In genomic region chr6:31110825-31111582, GRCh38 we compare ENCODE assay signal across 24 cellular contexts. TPM values are rescaled to one million over a fixed set of nuclear protein-coding genes. Genes with fewer than 3 reads are reported as not detected.
A peak's percentile ranks its signal among the peaks of the same experiment; 100 is the strongest.
DNase-seq lines count a peak whose midpoint lies in the region; ATAC-seq and TF ChIP-seq lines count a peak whose summit lies in the region.
"Had no signal": no experiment of that assay in that cellular context is flagged by ENCODE, and none has a peak within 500 bp of the region (broad histone marks: within the 10 kb centered on the region; RNA-seq: fewer than 3 reads in every experiment).

No MANE protein-coding gene starts in this region.

- H3K27me3 Mint-ChIP-seq in GM23338 (ENCODE audit: insufficient read depth, low read depth, poor library complexity) = peaks cover 16% of the 10 kb centered on the region
- H3K27me3 Mint-ChIP-seq in WTC11 (ENCODE audit: low read depth) = peaks cover 31% of the 10 kb centered on the region

- no peaks in the 10 kb centered on the region for H3K79me2 ChIP-seq in GM23338 (replicated peaks; ENCODE audit: insufficient read depth)
- H3K79me2 ChIP-seq in hepatocyte = no peaks in the 10 kb centered on the region
- H3K79me2 ChIP-seq in osteoblast (ENCODE audit: insufficient read depth, low read length) = no peaks in the 10 kb centered on the region

- H3K36me3 Mint-ChIP-seq in GM23338 (ENCODE audit: low read depth) (no peaks in the 10 kb centered on the region; the same call in 2 of the 3 replicates), WTC11 (no peaks in the 10 kb centered on the region)
- H3K36me3 Mint-ChIP-seq: CD8-positive, alpha-beta memory T cell had no signal

- H3K4me3 ChIP-seq in GM23338 (no peak overlapping the region), hepatocyte (no peak overlapping the region), osteoblast (ENCODE audit: insufficient read depth, low read length) (no peak overlapping the region)
- H3K4me3 ChIP-seq: HAP-1, SJSA1 had no signal

- H3K9me2 ChIP-seq in GM23338 (ENCODE audit: insufficient read depth) (peaks cover 7% of the 10 kb centered on the region; the same call in 1 of the 2 replicates), hepatocyte (replicated peaks; ENCODE audit: insufficient read depth) (no peaks in the 10 kb centered on the region)

- H3K9me3 Mint-ChIP-seq in GM23338 = no peaks in the 10 kb centered on the region; the same call in 2 of the 3 replicates
- H3K9me3 Mint-ChIP-seq in WTC11 = no peaks in the 10 kb centered on the region
- H3K9me3 Mint-ChIP-seq: CD8-positive, alpha-beta memory T cell had no signal

- H3K4me2 ChIP-seq in GM23338 (peak overlapping the region; percentile 27; the same call in 1 of the 2 replicates), hepatocyte (no peak overlapping the region), osteoblast (ENCODE audit: insufficient read depth, low read length) (no peak overlapping the region)
- H3K4me2 ChIP-seq: KMS-11 had no signal

- H3K27me3 ChIP-seq in GM23338 (ENCODE audit: insufficient read depth) = no peaks in the 10 kb centered on the region
- H3K27me3 ChIP-seq in hepatocyte = no peaks in the 10 kb centered on the region
- H3K27me3 ChIP-seq in osteoblast (ENCODE audit: insufficient read depth, low read length) = peaks cover 31% of the 10 kb centered on the region
- H3K27me3 ChIP-seq: SJSA1 had no signal

- H2AFZ ChIP-seq in GM23338 = no peak overlapping the region; the same call in 1 of the 2 replicates
- H2AFZ ChIP-seq in hepatocyte = no peak overlapping the region
- no peak overlapping the region for H2AFZ ChIP-seq in osteoblast (ENCODE audit: low read length)

- peak; percentile 20 to 24; a peak in 3 of 4 replicates for TF ChIP-seq CTCF in GM23338 (conservative IDR thresholded peaks at IDR 0.05; ENCODE audit: low read depth in 2 of 2)
- TF ChIP-seq CTCF in WTC11 (IDR thresholded peaks at IDR 0.05) = no peak
- TF ChIP-seq CTCF in hepatocyte (IDR thresholded peaks at IDR 0.05; ENCODE audit: poor library complexity) = no peak
- TF ChIP-seq CTCF in osteoblast (IDR thresholded peaks at IDR 0.05; ENCODE audit: extremely low read depth, low read depth, low read length) = no peak

- DNase-seq in GM23338 (ENCODE audit: low spot score) (peak; percentile 47), WTC11 (ENCODE audit: low spot score) (no peak), hepatocyte (ENCODE audit: low spot score) (peak; percentile 3), osteoblast (ENCODE audit: insufficient read length, low spot score, missing footprints) (peak; percentile 19), NCI-H2107 treated with DMSO at 0.1 percent for 48 hours (lab: John Stamatoyannopoulos, UW; ENCODE audit: unreplicated experiment) (no peak), midbrain (lab: John Stamatoyannopoulos, UW) (no peak)
- DNase-seq: CD8-positive, alpha-beta memory T cell; DMS53; GDM1; NCI-H1105; NCI-H2029 treated with DMSO at 0.1 percent for 48 hours; NCI-H2171; NCI-H345; NCI-H524 treated with DMSO at 0.1 percent for 48 hours; OCI-M1 had no signal

- H3K27ac ChIP-seq in GM23338 (ENCODE audit: low read depth) (no peak overlapping the region), hepatocyte (peak overlapping the region; percentile 48), osteoblast (ENCODE audit: low read depth, low read length) (no peak overlapping the region)
- H3K27ac ChIP-seq: C4-2B, KMS-11, SJSA1 had no signal

- no peaks in the 10 kb centered on the region for H3K36me3 ChIP-seq in GM23338 (ENCODE audit: insufficient read depth)
- H3K36me3 ChIP-seq in hepatocyte (replicated peaks; ENCODE audit: insufficient read depth, low read depth) = no peaks in the 10 kb centered on the region
- H3K36me3 ChIP-seq in osteoblast (ENCODE audit: insufficient read depth, low read length) = no peaks in the 10 kb centered on the region
- H3K36me3 ChIP-seq: HAP-1, SJSA1 had no signal

- no peaks in the 10 kb centered on the region for H3F3A ChIP-seq in GM23338 (replicated peaks; ENCODE audit: low read depth)

- H3K4me1 Mint-ChIP-seq in GM23338 (peaks cover 39% of the 10 kb centered on the region), WTC11 (peaks cover 39% of the 10 kb centered on the region)

- no peaks in the 10 kb centered on the region for H4K20me1 ChIP-seq in GM23338 (replicated peaks; ENCODE audit: insufficient read depth)
- no peaks in the 10 kb centered on the region for H4K20me1 ChIP-seq in hepatocyte (ENCODE audit: insufficient read depth, poor library complexity, severe bottlenecking)
- no peaks in the 10 kb centered on the region for H4K20me1 ChIP-seq in osteoblast (ENCODE audit: insufficient read depth, low read length)

- 66% methylated on average over 11 of the region's 11 CpGs for WGBS in hepatocyte (ENCODE audit: low lambda C conversion rate, missing lambda C conversion rate)

- H3K27ac Mint-ChIP-seq in GM23338 (no peak overlapping the region; the same call in 1 of the 2 replicates), WTC11 (0 out of 2 replicates have a peak overlapping the region, but pooled peaks have one; percentile 41)
- H3K27ac Mint-ChIP-seq: CD8-positive, alpha-beta memory T cell had no signal

- CTCF ChIA-PET in WTC11 (lab: Charles Lee) = interaction anchor here (0.6 to 11.0 kb wide), 15 partner anchors 8 to 570 kb away, joined by 3 to 90 read pairs (median 4); partner anchors contain the start of gene TCF19

- H3K4me1 ChIP-seq in GM23338 (ENCODE audit: insufficient read depth) (peaks cover 16% of the 10 kb centered on the region), hepatocyte (ENCODE audit: insufficient read depth) (peaks cover 18% of the 10 kb centered on the region), osteoblast (ENCODE audit: insufficient read depth, low read length) (peaks cover 18% of the 10 kb centered on the region)
- H3K4me1 ChIP-seq: HAP-1 had no signal

- H3K9me3 ChIP-seq in hepatocyte (ENCODE audit: low read depth) = no peaks in the 10 kb centered on the region
- H3K9me3 ChIP-seq in osteoblast (ENCODE audit: low read depth, low read length) = no peaks in the 10 kb centered on the region
- H3K9me3 ChIP-seq: HAP-1, SJSA1 had no signal

- ATAC-seq in GM23338 (peak; percentile 70), WTC11 (peak; percentile 71), HG02981 (IDR thresholded peaks at IDR 0.05; ENCODE audit: unreplicated experiment) (no peak)
- ATAC-seq: Right ventricle myocardium inferior had no signal

- H3K4me3 Mint-ChIP-seq in GM23338 = no peak overlapping the region
- no peak overlapping the region for H3K4me3 Mint-ChIP-seq in WTC11
- H3K4me3 Mint-ChIP-seq: CD8-positive, alpha-beta memory T cell had no signal

- POLR2A ChIA-PET in WTC11 (lab: Charles Lee) = no interaction called here

TF ChIP-seq in GM23338, 12 proteins besides CTCF, POLR2A, EP300 and RAD21:
- TF ChIP-seq ZNF114 (CRISPR knock-in tag; IDR thresholded peaks at IDR 0.05) (no peak), STAT1 (IDR thresholded peaks at IDR 0.05; ENCODE audit: unreplicated experiment) (no peak), NANOG (IDR thresholded peaks at IDR 0.05; ENCODE audit: borderline replicate concordance) (no peak), EZH2 (IDR thresholded peaks at IDR 0.05; ENCODE audit: low read depth, unreplicated experiment) (no peak)

TF ChIP-seq in WTC11, 78 proteins besides CTCF, POLR2A, EP300 and RAD21 (continues in another document):
- TF ChIP-seq TP53 (CRISPR knock-in tag; IDR thresholded peaks at IDR 0.05) (no peak), ERG (CRISPR knock-in tag; IDR thresholded peaks at IDR 0.05) (no peak), ZNF263 (CRISPR knock-in tag; IDR thresholded peaks at IDR 0.05; ENCODE audit: low read depth) (no peak)

RNA-seq across cellular contexts. Expression of gene C6orf15, which starts 1.4 kb away (rescaled TPM):
- not detected in 2 replicates for total RNA-seq in GM23338 (2014; rRNA removed; shearing (Covaris generic))
- not detected in 2 replicates for polyA plus RNA-seq in GM23338 (2016; fragmentation: Nextera tagmentation; extraction: Ambion mirVana)
- total RNA-seq in WTC11 (2021) = not detected in 3 replicates
- not detected in 2 replicates for total RNA-seq in hepatocyte
- not detected in 2 replicates for polyA plus RNA-seq in hepatocyte
- total RNA-seq in osteoblast = not detected in 2 replicates
- total RNA-seq: CD8-positive, alpha-beta memory T cell; HT1080; Right ventricle myocardium inferior; SJSA1 had no signal
- polyA plus RNA-seq: AG04450; CD8-positive, alpha-beta memory T cell had no signal

RNA-seq across cellular contexts. Expression of gene PSORS1C1, which starts 3.6 kb away (rescaled TPM):
- total RNA-seq in GM23338 (2014; rRNA removed; shearing (Covaris generic)) = 0.16 TPM in 1 of 2 replicates, not detected in the other
- polyA plus RNA-seq in GM23338 (2016; fragmentation: Nextera tagmentation; extraction: Ambion mirVana) (not detected in 2 replicates), hepatocyte (3.9 and 4.6 TPM in 2 replicates)
- total RNA-seq in WTC11 (2021) (0.11 to 0.66 TPM (median 0.34 TPM) in 3 replicates), hepatocyte (0.80 and 1.4 TPM in 2 replicates), osteoblast (1.2 and 2.2 TPM in 2 replicates)
- total RNA-seq: CD8-positive, alpha-beta memory T cell had no signal
- polyA plus RNA-seq: CD8-positive, alpha-beta memory T cell had no signal

RNA-seq across cellular contexts. Expression of gene CDSN, which starts 9.2 kb away (rescaled TPM):
- 0.07 TPM in 1 of 2 replicates, not detected in the other for total RNA-seq in GM23338 (2014; rRNA removed; shearing (Covaris generic))
- not detected in 2 replicates for polyA plus RNA-seq in GM23338 (2016; fragmentation: Nextera tagmentation; extraction: Ambion mirVana)
- total RNA-seq in WTC11 (2021) = not detected in 3 replicates
- total RNA-seq in hepatocyte = 0.20 TPM in 1 of 2 replicates, not detected in the other
- not detected in 2 replicates for polyA plus RNA-seq in hepatocyte
- total RNA-seq in osteoblast = not detected in 2 replicates
- total RNA-seq: A172; CD8-positive, alpha-beta memory T cell; HT1080; Right ventricle myocardium inferior; SJSA1 had no signal
- polyA plus RNA-seq: AG04450; CD8-positive, alpha-beta memory T cell had no signal

RNA-seq across cellular contexts. Expression of gene PSORS1C2, which starts 27.9 kb away (rescaled TPM):
- total RNA-seq in GM23338 (2014; rRNA removed; shearing (Covaris generic)) = not detected in 2 replicates
- polyA plus RNA-seq in GM23338 (2016; fragmentation: Nextera tagmentation; extraction: Ambion mirVana) (0.47 and 1.3 TPM in 2 replicates), hepatocyte (not detected in 2 replicates)
- total RNA-seq in WTC11 (2021) (0.55 to 0.85 TPM (median 0.78 TPM) in 3 replicates), hepatocyte (not detected in 2 replicates), osteoblast (not detected in 2 replicates)
- total RNA-seq: A172; CD8-positive, alpha-beta memory T cell; HT1080; Right ventricle myocardium inferior; SJSA1 had no signal
- polyA plus RNA-seq: AG04450; CD8-positive, alpha-beta memory T cell had no signal

RNA-seq across cellular contexts. Expression of gene CCHCR1, which starts 46.6 kb away (rescaled TPM):
- total RNA-seq in GM23338 (2014; rRNA removed; shearing (Covaris generic)) = 37.0 and 46.7 TPM in 2 replicates
- polyA plus RNA-seq in GM23338 (2016; fragmentation: Nextera tagmentation; extraction: Ambion mirVana) (19.8 and 21.3 TPM in 2 replicates), hepatocyte (6.1 and 13.3 TPM in 2 replicates)
- total RNA-seq in WTC11 (2021) (58.7 to 62.6 TPM (median 61.4 TPM) in 3 replicates), hepatocyte (7.9 and 8.9 TPM in 2 replicates), osteoblast (13.6 and 14.1 TPM in 2 replicates)

Comparison
In these comparisons a context has a peak if more than half of its experiments do, and no peak if none do; other contexts are left out.
1. DNase-seq: peak in GM23338 (single experiment), hepatocyte (single experiment) and osteoblast (single experiment); none in WTC11 (single experiment), NCI-H2107 treated with DMSO at 0.1 percent for 48 hours (single experiment) and midbrain (single experiment).
2. CTCF ChIP-seq: peak in GM23338 (2 of 2); none in WTC11 (single experiment), hepatocyte (single experiment) and osteoblast (single experiment).